ENCODE assay signal across 1 cellular context in the genomic region with DNA sequence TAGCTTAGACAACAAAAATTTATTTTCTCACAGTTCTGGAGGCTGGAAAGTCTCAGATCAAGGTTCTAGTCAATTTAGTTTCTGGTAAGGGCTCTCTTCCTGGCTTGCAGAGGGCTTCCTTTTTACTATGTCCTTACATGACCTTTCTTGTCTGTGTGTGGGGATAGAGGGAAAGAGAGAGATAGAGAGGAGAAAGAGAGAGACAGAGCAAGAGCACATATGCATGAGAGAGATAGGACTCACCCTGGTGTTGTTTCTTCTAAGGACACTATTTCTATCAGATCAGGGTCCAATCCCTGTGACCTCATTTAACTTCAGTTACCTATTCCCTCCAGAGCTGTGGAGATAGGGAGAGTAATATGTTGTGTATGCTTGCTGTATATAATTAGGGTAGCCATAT.
TF ChIP-seq lines count a peak whose summit lies in the region.

No MANE protein-coding gene starts in this region.

TF ChIP-seq in K562, 482 proteins besides CTCF, POLR2A, EP300 and RAD21 (continued from another document and continues in another):
- TF ChIP-seq, protein P1, sequence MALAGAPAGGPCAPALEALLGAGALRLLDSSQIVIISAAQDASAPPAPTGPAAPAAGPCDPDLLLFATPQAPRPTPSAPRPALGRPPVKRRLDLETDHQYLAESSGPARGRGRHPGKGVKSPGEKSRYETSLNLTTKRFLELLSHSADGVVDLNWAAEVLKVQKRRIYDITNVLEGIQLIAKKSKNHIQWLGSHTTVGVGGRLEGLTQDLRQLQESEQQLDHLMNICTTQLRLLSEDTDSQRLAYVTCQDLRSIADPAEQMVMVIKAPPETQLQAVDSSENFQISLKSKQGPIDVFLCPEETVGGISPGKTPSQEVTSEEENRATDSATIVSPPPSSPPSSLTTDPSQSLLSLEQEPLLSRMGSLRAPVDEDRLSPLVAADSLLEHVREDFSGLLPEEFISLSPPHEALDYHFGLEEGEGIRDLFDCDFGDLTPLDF (CRISPR knock-in tag; IDR thresholded peaks at IDR 0.05), result no peak
- no peak for TF ChIP-seq KAT7 (CRISPR knock-in tag; IDR thresholded peaks at IDR 0.05; ENCODE audit: borderline replicate concordance)
- TF ChIP-seq GABPA (tag; conservative IDR thresholded peaks at IDR 0.05; ENCODE audit: low read depth), result no peak
- no peak for TF ChIP-seq ZNF586 (CRISPR knock-in tag; conservative IDR thresholded peaks at IDR 0.05)
- TF ChIP-seq PHF20 (IDR thresholded peaks at IDR 0.05; ENCODE audit: partially characterized antibody), result no peak
- no peak for TF ChIP-seq TARDBP (IDR thresholded peaks at IDR 0.05)
- no peak for TF ChIP-seq SREBF1 (IDR thresholded peaks at IDR 0.05; ENCODE audit: borderline replicate concordance, low read depth, low read length)
- peak; percentile 30; the same call in 1 of the 2 replicates for TF ChIP-seq ELF1 (tag; IDR thresholded peaks at IDR 0.05)
- TF ChIP-seq TOE1 (IDR thresholded peaks at IDR 0.05; ENCODE audit: borderline replicate concordance), result no peak
- TF ChIP-seq TOE1 (CRISPR knock-in tag; IDR thresholded peaks at IDR 0.05; ENCODE audit: borderline replicate concordance, low read depth), result no peak
- no peak for TF ChIP-seq HMG20A (CRISPR knock-in tag; conservative IDR thresholded peaks at IDR 0.05)
- no peak for TF ChIP-seq MCM5 (IDR thresholded peaks at IDR 0.05; ENCODE audit: low read depth)
- TF ChIP-seq HDAC3 (IDR thresholded peaks at IDR 0.05; ENCODE audit: borderline replicate concordance, partially characterized antibody), result peak; percentile 74
- TF ChIP-seq CREBBP (IDR thresholded peaks at IDR 0.05; ENCODE audit: low read depth, low read length), result no peak
- TF ChIP-seq TFAM (CRISPR knock-in tag; conservative IDR thresholded peaks at IDR 0.05), result no peak
- 0 out of 4 replicates have a peak, but pooled peaks of 1 of the 2 experiments have one; percentile 61 for TF ChIP-seq ARNT (IDR thresholded peaks at IDR 0.05)
- TF ChIP-seq HLTF (IDR thresholded peaks at IDR 0.05), result no peak
- peak; percentile 96 for TF ChIP-seq CBFA2T3 (IDR thresholded peaks at IDR 0.05)
- no peak for TF ChIP-seq ZFP36 (IDR thresholded peaks at IDR 0.05; ENCODE audit: low read depth, low read length, partially characterized antibody)
- TF ChIP-seq TAF9B (IDR thresholded peaks at IDR 0.05; ENCODE audit: partially characterized antibody), result peak; percentile 18
- TF ChIP-seq, protein P2, sequence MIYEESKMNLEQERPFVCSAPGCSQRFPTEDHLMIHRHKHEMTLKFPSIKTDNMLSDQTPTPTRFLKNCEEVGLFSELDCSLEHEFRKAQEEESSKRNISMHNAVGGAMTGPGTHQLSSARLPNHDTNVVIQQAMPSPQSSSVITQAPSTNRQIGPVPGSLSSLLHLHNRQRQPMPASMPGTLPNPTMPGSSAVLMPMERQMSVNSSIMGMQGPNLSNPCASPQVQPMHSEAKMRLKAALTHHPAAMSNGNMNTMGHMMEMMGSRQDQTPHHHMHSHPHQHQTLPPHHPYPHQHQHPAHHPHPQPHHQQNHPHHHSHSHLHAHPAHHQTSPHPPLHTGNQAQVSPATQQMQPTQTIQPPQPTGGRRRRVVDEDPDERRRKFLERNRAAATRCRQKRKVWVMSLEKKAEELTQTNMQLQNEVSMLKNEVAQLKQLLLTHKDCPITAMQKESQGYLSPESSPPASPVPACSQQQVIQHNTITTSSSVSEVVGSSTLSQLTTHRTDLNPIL (CRISPR knock-in tag; IDR thresholded peaks at IDR 0.05), result no peak
- TF ChIP-seq ADNP (tag; IDR thresholded peaks at IDR 0.05), result no peak
- TF ChIP-seq, protein P3, sequence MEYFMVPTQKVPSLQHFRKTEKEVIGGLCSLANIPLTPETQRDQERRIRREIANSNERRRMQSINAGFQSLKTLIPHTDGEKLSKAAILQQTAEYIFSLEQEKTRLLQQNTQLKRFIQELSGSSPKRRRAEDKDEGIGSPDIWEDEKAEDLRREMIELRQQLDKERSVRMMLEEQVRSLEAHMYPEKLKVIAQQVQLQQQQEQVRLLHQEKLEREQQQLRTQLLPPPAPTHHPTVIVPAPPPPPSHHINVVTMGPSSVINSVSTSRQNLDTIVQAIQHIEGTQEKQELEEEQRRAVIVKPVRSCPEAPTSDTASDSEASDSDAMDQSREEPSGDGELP (CRISPR knock-in tag; IDR thresholded peaks at IDR 0.05; ENCODE audit: borderline replicate concordance), result no peak
- no peak for TF ChIP-seq SNIP1 (IDR thresholded peaks at IDR 0.05; ENCODE audit: low read depth)
- TF ChIP-seq XRCC5 (IDR thresholded peaks at IDR 0.05; ENCODE audit: low read depth, low read length), result no peak
- TF ChIP-seq ERF (CRISPR knock-in tag; IDR thresholded peaks at IDR 0.05), result no peak
- TF ChIP-seq, protein P4, sequence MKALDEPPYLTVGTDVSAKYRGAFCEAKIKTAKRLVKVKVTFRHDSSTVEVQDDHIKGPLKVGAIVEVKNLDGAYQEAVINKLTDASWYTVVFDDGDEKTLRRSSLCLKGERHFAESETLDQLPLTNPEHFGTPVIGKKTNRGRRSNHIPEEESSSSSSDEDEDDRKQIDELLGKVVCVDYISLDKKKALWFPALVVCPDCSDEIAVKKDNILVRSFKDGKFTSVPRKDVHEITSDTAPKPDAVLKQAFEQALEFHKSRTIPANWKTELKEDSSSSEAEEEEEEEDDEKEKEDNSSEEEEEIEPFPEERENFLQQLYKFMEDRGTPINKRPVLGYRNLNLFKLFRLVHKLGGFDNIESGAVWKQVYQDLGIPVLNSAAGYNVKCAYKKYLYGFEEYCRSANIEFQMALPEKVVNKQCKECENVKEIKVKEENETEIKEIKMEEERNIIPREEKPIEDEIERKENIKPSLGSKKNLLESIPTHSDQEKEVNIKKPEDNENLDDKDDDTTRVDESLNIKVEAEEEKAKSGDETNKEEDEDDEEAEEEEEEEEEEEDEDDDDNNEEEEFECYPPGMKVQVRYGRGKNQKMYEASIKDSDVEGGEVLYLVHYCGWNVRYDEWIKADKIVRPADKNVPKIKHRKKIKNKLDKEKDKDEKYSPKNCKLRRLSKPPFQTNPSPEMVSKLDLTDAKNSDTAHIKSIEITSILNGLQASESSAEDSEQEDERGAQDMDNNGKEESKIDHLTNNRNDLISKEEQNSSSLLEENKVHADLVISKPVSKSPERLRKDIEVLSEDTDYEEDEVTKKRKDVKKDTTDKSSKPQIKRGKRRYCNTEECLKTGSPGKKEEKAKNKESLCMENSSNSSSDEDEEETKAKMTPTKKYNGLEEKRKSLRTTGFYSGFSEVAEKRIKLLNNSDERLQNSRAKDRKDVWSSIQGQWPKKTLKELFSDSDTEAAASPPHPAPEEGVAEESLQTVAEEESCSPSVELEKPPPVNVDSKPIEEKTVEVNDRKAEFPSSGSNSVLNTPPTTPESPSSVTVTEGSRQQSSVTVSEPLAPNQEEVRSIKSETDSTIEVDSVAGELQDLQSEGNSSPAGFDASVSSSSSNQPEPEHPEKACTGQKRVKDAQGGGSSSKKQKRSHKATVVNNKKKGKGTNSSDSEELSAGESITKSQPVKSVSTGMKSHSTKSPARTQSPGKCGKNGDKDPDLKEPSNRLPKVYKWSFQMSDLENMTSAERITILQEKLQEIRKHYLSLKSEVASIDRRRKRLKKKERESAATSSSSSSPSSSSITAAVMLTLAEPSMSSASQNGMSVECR (CRISPR knock-in tag; IDR thresholded peaks at IDR 0.05), result no peak
- TF ChIP-seq, protein P5, sequence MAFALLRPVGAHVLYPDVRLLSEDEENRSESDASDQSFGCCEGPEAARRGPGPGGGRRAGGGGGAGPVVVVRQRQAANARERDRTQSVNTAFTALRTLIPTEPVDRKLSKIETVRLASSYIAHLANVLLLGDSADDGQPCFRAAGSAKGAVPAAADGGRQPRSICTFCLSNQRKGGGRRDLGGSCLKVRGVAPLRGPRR (CRISPR knock-in tag; IDR thresholded peaks at IDR 0.05), result no peak
- TF ChIP-seq, protein P6, sequence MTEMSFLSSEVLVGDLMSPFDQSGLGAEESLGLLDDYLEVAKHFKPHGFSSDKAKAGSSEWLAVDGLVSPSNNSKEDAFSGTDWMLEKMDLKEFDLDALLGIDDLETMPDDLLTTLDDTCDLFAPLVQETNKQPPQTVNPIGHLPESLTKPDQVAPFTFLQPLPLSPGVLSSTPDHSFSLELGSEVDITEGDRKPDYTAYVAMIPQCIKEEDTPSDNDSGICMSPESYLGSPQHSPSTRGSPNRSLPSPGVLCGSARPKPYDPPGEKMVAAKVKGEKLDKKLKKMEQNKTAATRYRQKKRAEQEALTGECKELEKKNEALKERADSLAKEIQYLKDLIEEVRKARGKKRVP (CRISPR knock-in tag; IDR thresholded peaks at IDR 0.05), result no peak
- no peak for TF ChIP-seq CBX8 (IDR thresholded peaks at IDR 0.05; ENCODE audit: borderline replicate concordance, extremely low read depth, low read depth, low read length, poor library complexity, severe bottlenecking)
- TF ChIP-seq ZNF668 (CRISPR knock-in tag; IDR thresholded peaks at IDR 0.05), result no peak
- TF ChIP-seq CSDE1 (IDR thresholded peaks at IDR 0.05), result no peak
- TF ChIP-seq MCM7 (IDR thresholded peaks at IDR 0.05), result no peak
- TF ChIP-seq, protein P7, sequence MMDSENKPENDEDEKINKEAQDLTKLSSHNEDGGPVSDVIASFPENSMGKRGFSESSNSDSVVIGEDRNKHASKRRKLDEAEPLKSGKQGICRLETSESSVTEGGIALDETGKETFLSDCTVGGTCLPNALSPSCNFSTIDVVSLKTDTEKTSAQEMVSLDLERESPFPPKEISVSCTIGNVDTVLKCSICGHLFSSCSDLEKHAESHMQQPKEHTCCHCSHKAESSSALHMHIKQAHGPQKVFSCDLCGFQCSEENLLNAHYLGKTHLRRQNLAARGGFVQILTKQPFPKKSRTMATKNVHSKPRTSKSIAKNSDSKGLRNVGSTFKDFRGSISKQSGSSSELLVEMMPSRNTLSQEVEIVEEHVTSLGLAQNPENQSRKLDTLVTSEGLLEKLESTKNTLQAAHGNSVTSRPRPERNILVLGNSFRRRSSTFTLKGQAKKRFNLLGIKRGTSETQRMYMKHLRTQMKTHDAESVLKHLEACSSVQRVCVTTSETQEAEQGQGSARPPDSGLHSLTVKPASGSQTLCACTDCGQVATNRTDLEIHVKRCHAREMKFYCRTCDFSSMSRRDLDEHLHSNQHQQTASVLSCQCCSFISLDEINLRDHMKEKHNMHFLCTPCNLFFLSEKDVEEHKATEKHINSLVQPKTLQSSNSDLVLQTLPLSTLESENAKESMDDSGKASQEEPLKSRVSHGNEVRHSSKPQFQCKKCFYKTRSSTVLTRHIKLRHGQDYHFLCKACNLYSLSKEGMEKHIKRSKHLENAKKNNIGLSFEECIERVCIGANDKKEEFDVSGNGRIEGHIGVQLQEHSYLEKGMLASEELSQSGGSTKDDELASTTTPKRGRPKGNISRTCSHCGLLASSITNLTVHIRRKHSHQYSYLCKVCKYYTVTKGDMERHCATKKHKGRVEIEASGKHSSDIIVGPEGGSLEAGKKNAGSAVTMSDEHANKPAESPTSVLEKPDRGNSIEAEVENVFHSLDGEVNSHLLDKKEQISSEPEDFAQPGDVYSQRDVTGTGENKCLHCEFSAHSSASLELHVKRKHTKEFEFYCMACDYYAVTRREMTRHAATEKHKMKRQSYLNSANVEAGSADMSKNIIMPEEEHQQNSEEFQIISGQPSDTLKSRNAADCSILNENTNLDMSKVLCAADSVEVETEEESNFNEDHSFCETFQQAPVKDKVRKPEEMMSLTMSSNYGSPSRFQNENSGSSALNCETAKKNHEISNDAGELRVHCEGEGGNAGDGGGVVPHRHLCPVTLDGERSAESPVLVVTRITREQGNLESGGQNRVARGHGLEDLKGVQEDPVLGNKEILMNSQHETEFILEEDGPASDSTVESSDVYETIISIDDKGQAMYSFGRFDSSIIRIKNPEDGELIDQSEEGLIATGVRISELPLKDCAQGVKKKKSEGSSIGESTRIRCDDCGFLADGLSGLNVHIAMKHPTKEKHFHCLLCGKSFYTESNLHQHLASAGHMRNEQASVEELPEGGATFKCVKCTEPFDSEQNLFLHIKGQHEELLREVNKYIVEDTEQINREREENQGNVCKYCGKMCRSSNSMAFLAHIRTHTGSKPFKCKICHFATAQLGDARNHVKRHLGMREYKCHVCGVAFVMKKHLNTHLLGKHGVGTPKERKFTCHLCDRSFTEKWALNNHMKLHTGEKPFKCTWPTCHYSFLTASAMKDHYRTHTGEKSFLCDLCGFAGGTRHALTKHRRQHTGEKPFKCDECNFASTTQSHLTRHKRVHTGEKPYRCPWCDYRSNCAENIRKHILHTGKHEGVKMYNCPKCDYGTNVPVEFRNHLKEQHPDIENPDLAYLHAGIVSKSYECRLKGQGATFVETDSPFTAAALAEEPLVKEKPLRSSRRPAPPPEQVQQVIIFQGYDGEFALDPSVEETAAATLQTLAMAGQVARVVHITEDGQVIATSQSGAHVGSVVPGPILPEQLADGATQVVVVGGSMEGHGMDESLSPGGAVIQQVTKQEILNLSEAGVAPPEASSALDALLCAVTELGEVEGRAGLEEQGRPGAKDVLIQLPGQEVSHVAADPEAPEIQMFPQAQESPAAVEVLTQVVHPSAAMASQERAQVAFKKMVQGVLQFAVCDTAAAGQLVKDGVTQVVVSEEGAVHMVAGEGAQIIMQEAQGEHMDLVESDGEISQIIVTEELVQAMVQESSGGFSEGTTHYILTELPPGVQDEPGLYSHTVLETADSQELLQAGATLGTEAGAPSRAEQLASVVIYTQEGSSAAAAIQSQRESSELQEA (IDR thresholded peaks at IDR 0.05; ENCODE audit: low read depth), result no peak
- no peak for TF ChIP-seq ZBTB8A (IDR thresholded peaks at IDR 0.05; ENCODE audit: partially characterized antibody)
- TF ChIP-seq, protein P8, sequence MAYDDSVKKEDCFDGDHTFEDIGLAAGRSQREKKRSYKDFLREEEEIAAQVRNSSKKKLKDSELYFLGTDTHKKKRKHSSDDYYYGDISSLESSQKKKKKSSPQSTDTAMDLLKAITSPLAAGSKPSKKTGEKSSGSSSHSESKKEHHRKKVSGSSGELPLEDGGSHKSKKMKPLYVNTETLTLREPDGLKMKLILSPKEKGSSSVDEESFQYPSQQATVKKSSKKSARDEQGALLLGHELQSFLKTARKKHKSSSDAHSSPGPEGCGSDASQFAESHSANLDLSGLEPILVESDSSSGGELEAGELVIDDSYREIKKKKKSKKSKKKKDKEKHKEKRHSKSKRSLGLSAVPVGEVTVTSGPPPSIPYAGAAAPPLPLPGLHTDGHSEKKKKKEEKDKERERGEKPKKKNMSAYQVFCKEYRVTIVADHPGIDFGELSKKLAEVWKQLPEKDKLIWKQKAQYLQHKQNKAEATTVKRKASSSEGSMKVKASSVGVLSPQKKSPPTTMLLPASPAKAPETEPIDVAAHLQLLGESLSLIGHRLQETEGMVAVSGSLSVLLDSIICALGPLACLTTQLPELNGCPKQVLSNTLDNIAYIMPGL (CRISPR knock-in tag; IDR thresholded peaks at IDR 0.05), result no peak
- TF ChIP-seq NONO (IDR thresholded peaks at IDR 0.05; ENCODE audit: low read depth in 2 of 2, low read length in 1 of 2), result no peak
- peak; percentile 94 for TF ChIP-seq DPF2 (IDR thresholded peaks at IDR 0.05)
- TF ChIP-seq KLF6 (CRISPR knock-in tag; IDR thresholded peaks at IDR 0.05; ENCODE audit: borderline replicate concordance), result no peak
- TF ChIP-seq ESRRA (IDR thresholded peaks at IDR 0.05; ENCODE audit: borderline replicate concordance, low read depth), result peak; percentile 81
- 0 out of 2 replicates have a peak, but pooled peaks have one; percentile 30 for TF ChIP-seq MYC (IDR thresholded peaks at IDR 0.05; ENCODE audit: low read depth, low read length)
- TF ChIP-seq MYC (CRISPR knock-in tag; IDR thresholded peaks at IDR 0.05; ENCODE audit: borderline replicate concordance, low read depth), result no peak
- TF ChIP-seq KLF13 (tag; IDR thresholded peaks at IDR 0.05; ENCODE audit: borderline replicate concordance, low read depth), result no peak
- peak; percentile 62 to 69; a peak in 3 of 4 replicates for TF ChIP-seq KDM1A (IDR thresholded peaks at IDR 0.05)
- no peak for TF ChIP-seq MAFF (IDR thresholded peaks at IDR 0.05; ENCODE audit: low read length)
